ENCODE assay signal across 9 cellular contexts in the genomic region with DNA sequence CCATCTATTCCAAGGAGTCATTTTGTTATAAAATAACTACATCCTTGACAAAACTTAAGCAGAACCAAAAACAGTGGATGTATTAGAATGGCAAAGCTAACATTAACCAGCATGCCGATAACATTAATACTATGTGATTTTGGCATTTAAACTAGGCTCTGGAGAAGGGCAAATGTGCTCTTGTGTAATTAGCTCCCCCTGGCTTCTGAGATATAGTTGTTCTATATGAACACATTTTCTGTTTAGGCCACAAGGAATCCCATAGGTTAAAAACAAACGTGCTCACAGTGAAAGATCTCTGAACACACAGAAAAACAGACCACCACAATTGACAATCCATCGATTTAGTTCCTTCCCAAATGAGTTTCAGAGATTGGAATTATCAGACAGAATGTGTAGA. TPM values are rescaled to one million over a fixed set of nuclear protein-coding genes. Genes with fewer than 3 reads are reported as not detected.
A peak's percentile ranks its signal among the peaks of the same experiment; 100 is the strongest.
DNase-seq lines count a peak whose midpoint lies in the region; ATAC-seq and TF ChIP-seq lines count a peak whose summit lies in the region.
"Had no signal": no experiment of that assay in that cellular context is flagged by ENCODE, and none has a peak within 500 bp of the region (broad histone marks: within the 10 kb centered on the region; RNA-seq: fewer than 3 reads in every experiment).

No MANE protein-coding gene starts in this region.

- H3K9me3 Mint-ChIP-seq in activated naive CD4-positive, alpha-beta T cell treated with anti-CD3 and anti-CD28 coated beads, Interleukin-2, amount 50 U/mL, for 72 hours: no peaks in the 10 kb centered on the region

- H3K79me1 ChIP-seq in mesenchymal stem cell (replicated peaks; ENCODE audit: low read length, poor library complexity, severe bottlenecking): peaks cover 21% of the 10 kb centered on the region

- H3K4me2 ChIP-seq in DND-41 (ENCODE audit: insufficient read depth, low read length) (no peak overlapping the region), mesenchymal stem cell (ENCODE audit: low read length, poor library complexity, severe bottlenecking) (no peak overlapping the region)

- H3K4me1 ChIP-seq in DND-41 (ENCODE audit: insufficient read depth, low read length) (no peaks in the 10 kb centered on the region), mesenchymal stem cell (ENCODE audit: control insufficient read depth, insufficient read depth, low read depth, low read length) (no peaks in the 10 kb centered on the region)

- 100% methylated on average over 1 of the region's 3 CpGs for WGBS in mesenchymal stem cell

- ATAC-seq in DND-41 (ENCODE audit: insufficient read depth, low read depth): no peak
- ATAC-seq in activated naive CD4-positive, alpha-beta T cell treated with anti-CD3 and anti-CD28 coated beads, Interleukin-2, amount 50 U/mL, for 72 hours: no peak

- H3K27ac ChIP-seq in DND-41 (ENCODE audit: low read length) (no peak overlapping the region), mesenchymal stem cell (ENCODE audit: low read length, poor library complexity, severe bottlenecking) (no peak overlapping the region)

- H2BK12ac ChIP-seq in mesenchymal stem cell (ENCODE audit: low read length in 2 of 2): no peak overlapping the region

- H2BK15ac ChIP-seq in mesenchymal stem cell (ENCODE audit: low read depth, poor library complexity, severe bottlenecking): no peak overlapping the region

- H3K4ac ChIP-seq in mesenchymal stem cell (ENCODE audit: low read depth in 1 of 2, low read length in 2 of 2): no peak overlapping the region

- no peak overlapping the region for H2BK5ac ChIP-seq in mesenchymal stem cell (ENCODE audit: low read depth, low read length, poor library complexity, severe bottlenecking)

- TF ChIP-seq CTCF in DND-41 (IDR thresholded peaks at IDR 0.05; ENCODE audit: borderline replicate concordance, extremely low read depth, low read length, poor library complexity, severe bottlenecking): peak; percentile 33

- no peak overlapping the region for H3K14ac ChIP-seq in mesenchymal stem cell (ENCODE audit: low read length in 2 of 2)

- H4K91ac ChIP-seq in mesenchymal stem cell (ENCODE audit: low read length): no peak overlapping the region

- H3K27ac Mint-ChIP-seq in activated naive CD4-positive, alpha-beta T cell treated with anti-CD3 and anti-CD28 coated beads, Interleukin-2, amount 50 U/mL, for 72 hours: peak overlapping the region; percentile 0 to 41

- peaks cover 41% of the 10 kb centered on the region; the same call in 1 of the 2 replicates for H3K36me3 ChIP-seq in DND-41 (ENCODE audit: insufficient read depth, low read length)
- H3K36me3 ChIP-seq in mesenchymal stem cell (ENCODE audit: control insufficient read depth in 1 of 2, insufficient read depth in 2 of 2, low read depth in 1 of 2, low read length in 2 of 2): peaks cover 6 to 14% of the 10 kb centered on the region in 2 experiments

- H3K18ac ChIP-seq in mesenchymal stem cell (ENCODE audit: low read depth in 1 of 2, low read length in 2 of 2): no peak overlapping the region

- no peaks in the 10 kb centered on the region for H3K36me3 Mint-ChIP-seq in activated naive CD4-positive, alpha-beta T cell treated with anti-CD3 and anti-CD28 coated beads, Interleukin-2, amount 50 U/mL, for 72 hours

- peaks cover 4% of the 10 kb centered on the region; the same call in 1 of the 2 replicates for H4K20me1 ChIP-seq in DND-41 (ENCODE audit: insufficient read depth, low read length)

- H2AK5ac ChIP-seq in mesenchymal stem cell (ENCODE audit: low read length, severe bottlenecking): no peak overlapping the region

- H4K8ac ChIP-seq in mesenchymal stem cell (ENCODE audit: low read length): no peak overlapping the region

- H3K4me3 ChIP-seq in DND-41 (ENCODE audit: low read depth in 1 of 2, low read length in 2 of 2) (no peak overlapping the region), mesenchymal stem cell (ENCODE audit: insufficient read depth in 1 of 2, low read depth in 1 of 2, low read length in 2 of 2) (no peak overlapping the region)
- no peak overlapping the region for H3K4me3 ChIP-seq in Jurkat, Clone E6-1 (ENCODE audit: low read length)

- DNase-seq in DND-41: no peak
- DNase-seq in Jurkat, Clone E6-1 (ENCODE audit: low read depth, low spot score): peak; percentile 14
- no peak for DNase-seq in activated naive CD4-positive, alpha-beta T cell treated with anti-CD3 and anti-CD28 coated beads, Interleukin-2, amount 50 U/mL, for 72 hours (ENCODE audit: low spot score in 2 of 2)
- peak; percentile 12 for DNase-seq in mesenchymal stem cell
- DNase-seq in stimulated activated CD4-positive, alpha-beta T cell treated with anti-CD3 and anti-CD28 coated beads, Interleukin-2, amount 100 ng/mL, for 24 hours: no peak
- no peak for DNase-seq in SHP77 (lab: John Stamatoyannopoulos, UW)
- no peak for DNase-seq in NCI-H510A treated with DMSO at 0.1 percent for 48 hours (lab: John Stamatoyannopoulos, UW)
- DNase-seq: activated effector memory CD4-positive, alpha-beta T cell treated with Interleukin-2 at 50 U/mL for 16 hours; NCI-H748 treated with DMSO at 0.1 percent for 48 hours had no signal

- peaks cover 51% of the 10 kb centered on the region for H3K79me2 ChIP-seq in DND-41 (ENCODE audit: insufficient read depth, low read length)

- no peak overlapping the region for H3K9ac ChIP-seq in DND-41 (ENCODE audit: low read depth, low read length)
- H3K9ac ChIP-seq in mesenchymal stem cell (ENCODE audit: low read length): no peak overlapping the region

- H3K23ac ChIP-seq in mesenchymal stem cell (ENCODE audit: low read length in 2 of 2): no peak overlapping the region

- H3K9me3 ChIP-seq in DND-41 (ENCODE audit: insufficient read depth, low read length, severe bottlenecking): no peaks in the 10 kb centered on the region
- no peaks in the 10 kb centered on the region for H3K9me3 ChIP-seq in mesenchymal stem cell (ENCODE audit: control insufficient read depth, low read length)

- H2BK120ac ChIP-seq in mesenchymal stem cell (ENCODE audit: low read depth, low read length): no peak overlapping the region

- no peak overlapping the region for H2AFZ ChIP-seq in DND-41 (ENCODE audit: low read depth, low read length)
- H2AFZ ChIP-seq in mesenchymal stem cell (ENCODE audit: low read depth, low read length): no peak overlapping the region

- no peaks in the 10 kb centered on the region for H3K27me3 ChIP-seq in DND-41 (ENCODE audit: insufficient read depth, low read length, poor library complexity)
- no peaks in the 10 kb centered on the region for H3K27me3 ChIP-seq in mesenchymal stem cell (ENCODE audit: control insufficient read depth in 1 of 2, insufficient read depth in 1 of 2, low read length in 2 of 2)

RNA-seq across cellular contexts. Expression of gene TARS2, which starts 57.4 kb away (rescaled TPM):
- polyA plus RNA-seq in Jurkat, Clone E6-1 (2012; ENCODE audit: insufficient read depth, insufficient read length): 26.7 TPM
- 10 to 100 TPM; 48.7 to 56.4 TPM for total RNA-seq in activated naive CD4-positive, alpha-beta T cell treated with anti-CD3 and anti-CD28 coated beads, Interleukin-2, amount 50 U/mL, for 72 hours
- polyA plus RNA-seq in mesenchymal stem cell (2013, experiment 1 of 2): 8.9 TPM
- polyA plus RNA-seq in mesenchymal stem cell (2013, experiment 2 of 2): 7.9 TPM

Comparison
In these comparisons a context has a peak if more than half of its experiments do, and no peak if none do; other contexts are left out.
1. DNase-seq: peak in Jurkat, Clone E6-1 (single experiment) and mesenchymal stem cell (single experiment); none in DND-41 (single experiment), activated naive CD4-positive, alpha-beta T cell treated with anti-CD3 and anti-CD28 coated beads, Interleukin-2, amount 50 U/mL, for 72 hours (0 of 2), stimulated activated CD4-positive, alpha-beta T cell treated with anti-CD3 and anti-CD28 coated beads, Interleukin-2, amount 100 ng/mL, for 24 hours (0 of 2), SHP77 (0 of 2) and NCI-H510A treated with DMSO at 0.1 percent for 48 hours (single experiment).